ENCODE assay signal across 34 cellular contexts in genomic region chr1:24353292-24353891, GRCh38. TPM values are rescaled to one million over a fixed set of nuclear protein-coding genes. Genes with fewer than 3 reads are reported as not detected.
"Had no signal": no experiment of that assay in that cellular context is flagged by ENCODE, and none has a peak within 500 bp of the region (broad histone marks: within the 10 kb centered on the region; RNA-seq: fewer than 3 reads in every experiment).

No MANE protein-coding gene starts in this region.

- H3K27ac Mint-ChIP-seq: activated B cell treated with CpG ODN at 0.5 μM for 24 hours; activated CD8-positive, alpha-beta T cell treated with anti-CD3 and anti-CD28 coated beads for 36 hours; activated naive CD4-positive, alpha-beta T cell treated with anti-CD3 and anti-CD28 coated beads, Interleukin-2, amount 10 ng/mL, durations not matched to agents 7 days and 5 days; activated naive CD8-positive, alpha-beta T cell treated with anti-CD3 and anti-CD28 coated beads, Interleukin-2, amount 10 ng/mL, durations not matched to agents 7 days and 5 days; activated T-helper 1 cell treated with anti-CD3 and anti-CD28 coated beads, Interleukin-12 subunit alpha, Interleukin-12 subunit beta, Interleukin-2, Interleukin-4 antibody, amounts not matched to agents 30 ng/mL and 10 ng/mL and 1 ng/mL, durations not matched to agents 14 hours and 24 hours and 36 hours; dendritic cell treated with granulocyte-macrophage colony-stimulating factor and Interleukin-4, amounts not matched to agents 40 ng/mL and 50 ng/mL, for 4 days; endodermal cell; T-helper 2 cell treated with Interferon-gamma antibody and Interleukin-4, amounts not matched to agents 5 μg/mL and 100 μg/mL, for 36 hours had no signal

- H3K36me3 Mint-ChIP-seq: activated naive CD4-positive, alpha-beta T cell treated with anti-CD3 and anti-CD28 coated beads, Interleukin-2, amount 10 ng/mL, durations not matched to agents 7 days and 5 days; brain had no signal

- H3K27me3 ChIP-seq: ascending aorta, dorsolateral prefrontal cortex, esophagus muscularis mucosa, foreskin keratinocyte, gastrocnemius medialis, heart left ventricle had no signal

- DNase-seq: activated B cell treated with CpG ODN at 0.5 μM for 24 hours; activated CD4-positive, alpha-beta T cell treated with anti-CD3 and anti-CD28 coated beads for 48 hours; activated CD4-positive, alpha-beta T cell treated with anti-CD3 and anti-CD28 coated beads, Interleukin-2, amount 50 U/mL, for 1 hour; activated CD4-positive, alpha-beta T cell treated with anti-CD3 and anti-CD28 coated beads, Interleukin-2, amount 50 U/mL, for 48 hours; activated CD8-positive, alpha-beta memory T cell treated with anti-CD3 and anti-CD28 coated beads for 24 hours; activated CD8-positive, alpha-beta memory T cell treated with anti-CD3 and anti-CD28 coated beads, Interleukin-2, amount 50 U/mL, for 4 hours; activated CD8-positive, alpha-beta T cell treated with anti-CD3 and anti-CD28 coated beads for 36 hours; activated gamma-delta T cell; activated naive CD4-positive, alpha-beta T cell; activated naive CD4-positive, alpha-beta T cell treated with anti-CD3 and anti-CD28 coated beads, Interleukin-2, amount 10 ng/mL, durations not matched to agents 7 days and 5 days; activated naive CD8-positive, alpha-beta T cell treated with anti-CD3 and anti-CD28 coated beads, Interleukin-2, amount 10 ng/mL, durations not matched to agents 7 days and 5 days; activated T-cell treated with anti-CD3 and anti-CD28 coated beads, Interleukin-2, amount 50 U/mL, for 1 hour; activated T-cell treated with anti-CD3 and anti-CD28 coated beads, Interleukin-2, amount 50 U/mL, for 48 hours; dorsolateral prefrontal cortex; effector memory CD4-positive, alpha-beta T cell; endodermal cell; foreskin keratinocyte; gastrocnemius medialis; glutamatergic neuron; heart left ventricle; T-helper 17 cell; T1000; WERI-Rb-1 had no signal

- H3K9me3 ChIP-seq: ascending aorta, esophagus muscularis mucosa, gastrocnemius medialis, heart left ventricle had no signal

- H3K4me1 Mint-ChIP-seq: brain had no signal

- H3K27me3 Mint-ChIP-seq: activated CD8-positive, alpha-beta T cell treated with anti-CD3 and anti-CD28 coated beads for 36 hours; activated naive CD8-positive, alpha-beta T cell treated with anti-CD3 and anti-CD28 coated beads, Interleukin-2, amount 10 ng/mL, durations not matched to agents 7 days and 5 days; central memory CD8-positive, alpha-beta T cell; dendritic cell treated with granulocyte-macrophage colony-stimulating factor and Interleukin-4, amounts not matched to agents 40 ng/mL and 50 ng/mL, for 4 days had no signal

- H3K27ac ChIP-seq: ascending aorta, coronary artery, dorsolateral prefrontal cortex, esophagus muscularis mucosa, foreskin keratinocyte, gastrocnemius medialis, heart left ventricle, WERI-Rb-1 had no signal

- H3K36me3 ChIP-seq: ascending aorta, gastrocnemius medialis had no signal

- H3K9me3 Mint-ChIP-seq: activated B cell treated with CpG ODN at 0.5 μM for 24 hours; activated CD8-positive, alpha-beta T cell treated with anti-CD3 and anti-CD28 coated beads for 36 hours; activated naive CD4-positive, alpha-beta T cell treated with anti-CD3 and anti-CD28 coated beads, Interleukin-2, amount 10 ng/mL, durations not matched to agents 7 days and 5 days; activated naive CD4-positive, alpha-beta T cell treated with anti-CD3 and anti-CD28 coated beads, Interleukin-2, amount 50 U/mL, for 72 hours; activated naive CD8-positive, alpha-beta T cell treated with anti-CD3 and anti-CD28 coated beads, Interleukin-2, amount 10 ng/mL, durations not matched to agents 7 days and 5 days; activated T-helper 1 cell treated with anti-CD3 and anti-CD28 coated beads, Interleukin-12 subunit alpha, Interleukin-12 subunit beta, Interleukin-2, Interleukin-4 antibody, amounts not matched to agents 30 ng/mL and 10 ng/mL and 1 ng/mL, durations not matched to agents 14 hours and 24 hours and 36 hours; brain; central memory CD8-positive, alpha-beta T cell; dendritic cell treated with granulocyte-macrophage colony-stimulating factor and Interleukin-4, amounts not matched to agents 40 ng/mL and 50 ng/mL, for 4 days; endodermal cell; T-helper 2 cell treated with Interferon-gamma antibody and Interleukin-4, amounts not matched to agents 5 μg/mL and 100 μg/mL, for 36 hours had no signal

- H3K4me3 ChIP-seq: ascending aorta, coronary artery, dorsolateral prefrontal cortex, esophagus muscularis mucosa, gastrocnemius medialis, heart left ventricle had no signal

- ATAC-seq: activated CD4-positive, CD25-positive, alpha-beta regulatory T cell treated with anti-CD3 and anti-CD28 coated beads, Interleukin-2, amount 50 U/mL, for 24 hours; activated CD8-positive, alpha-beta T cell treated with anti-CD3 and anti-CD28 coated beads for 36 hours; activated naive CD4-positive, alpha-beta T cell treated with anti-CD3 and anti-CD28 coated beads, Interleukin-2, amount 50 U/mL, for 72 hours; foreskin keratinocyte; gastrocnemius medialis; heart left ventricle; T-helper 17 cell had no signal

- H3K4me3 Mint-ChIP-seq: activated B cell treated with CpG ODN at 0.5 μM for 24 hours; activated CD8-positive, alpha-beta T cell treated with anti-CD3 and anti-CD28 coated beads for 36 hours; activated naive CD4-positive, alpha-beta T cell treated with anti-CD3 and anti-CD28 coated beads, Interleukin-2, amount 10 ng/mL, durations not matched to agents 7 days and 5 days; activated naive CD8-positive, alpha-beta T cell treated with anti-CD3 and anti-CD28 coated beads, Interleukin-2, amount 10 ng/mL, durations not matched to agents 7 days and 5 days; activated T-helper 1 cell treated with anti-CD3 and anti-CD28 coated beads, Interleukin-12 subunit alpha, Interleukin-12 subunit beta, Interleukin-2, Interleukin-4 antibody, amounts not matched to agents 30 ng/mL and 10 ng/mL and 1 ng/mL, durations not matched to agents 14 hours and 24 hours and 36 hours; brain; central memory CD8-positive, alpha-beta T cell; dendritic cell treated with granulocyte-macrophage colony-stimulating factor and Interleukin-4, amounts not matched to agents 40 ng/mL and 50 ng/mL, for 4 days; endodermal cell; T-helper 17 cell; T-helper 2 cell treated with Interferon-gamma antibody and Interleukin-4, amounts not matched to agents 5 μg/mL and 100 μg/mL, for 36 hours had no signal

- H3K4me1 ChIP-seq: ascending aorta, esophagus muscularis mucosa, foreskin keratinocyte, gastrocnemius medialis, heart left ventricle had no signal

RNA-seq across cellular contexts. Expression of gene GRHL3, which starts 34.2 kb away (rescaled TPM):
- total RNA-seq: activated CD8-positive, alpha-beta T cell treated with anti-CD3 and anti-CD28 coated beads for 36 hours; activated naive CD4-positive, alpha-beta T cell treated with anti-CD3 and anti-CD28 coated beads, Interleukin-2, amount 50 U/mL, for 72 hours; activated naive CD8-positive, alpha-beta T cell treated with anti-CD3 and anti-CD28 coated beads, Interleukin-2, amount 10 ng/mL, durations not matched to agents 7 days and 5 days; activated T-helper 1 cell treated with anti-CD3 and anti-CD28 coated beads, Interleukin-12 subunit alpha, Interleukin-12 subunit beta, Interleukin-2, Interleukin-4 antibody, amounts not matched to agents 30 ng/mL and 10 ng/mL and 1 ng/mL, durations not matched to agents 14 hours and 24 hours and 36 hours; ascending aorta; cardiac septum; esophagus muscularis mucosa; gastrocnemius medialis; T-helper 17 cell had no signal
